8 cellular contexts compared by ENCODE assay signal in genomic region chr10:103276941-103277712, GRCh38. TPM values are rescaled to one million over a fixed set of nuclear protein-coding genes. Genes with fewer than 3 reads are reported as not detected.
DNase-seq lines count a peak whose midpoint lies in the region; ATAC-seq, FAIRE-seq and TF ChIP-seq lines count a peak whose summit lies in the region.

Gene INA (plus strand): TSS chr10:103277138. CDS start chr10:103277212, 74 bp downstream.

- H3K27me3 Mint-ChIP-seq in stimulated activated naive CD8-positive, alpha-beta T cell treated with anti-CD3 and anti-CD28 coated beads, Interleukin-15, amount 100 ng/mL, for 72 hours, result peaks cover 91% of the 10 kb centered on the region

- H3K9ac ChIP-seq in keratinocyte (ENCODE audit: control insufficient read depth, extremely low read depth, insufficient read depth, low read length), result no peak within 1 kb of the TSS

- H3K4me2 ChIP-seq in keratinocyte (ENCODE audit: control insufficient read depth, extremely low read depth, insufficient read depth, low read depth, low read length), result peak within 1 kb of the TSS; percentile 77

- peaks cover 5 to 9% of the 10 kb centered on the region in 2 donors for H3K9me3 Mint-ChIP-seq in stimulated activated naive CD8-positive, alpha-beta T cell treated with anti-CD3 and anti-CD28 coated beads, Interleukin-15, amount 100 ng/mL, for 72 hours

- H3K4me3 ChIP-seq in ACC112 (ENCODE audit: low read depth, low read length) (peak within 1 kb of the TSS; percentile 85), GM12875 (ENCODE audit: low read depth, low read length) (peak within 1 kb of the TSS; percentile 31), astrocyte of the cerebellum (ENCODE audit: low read depth, low read length) (peak within 1 kb of the TSS; percentile 36), keratinocyte (ENCODE audit: control insufficient read depth in 2 of 3, extremely low read depth in 1 of 3, insufficient read depth in 2 of 3, low read depth in 1 of 3, low read length in 3 of 3) (peak within 1 kb of the TSS; percentile 13 to 51 (median 39))

- no peak within 1 kb of the TSS for H3K27ac Mint-ChIP-seq in stimulated activated naive CD8-positive, alpha-beta T cell treated with anti-CD3 and anti-CD28 coated beads, Interleukin-15, amount 100 ng/mL, for 72 hours

- H3K27me3 ChIP-seq in ACC112 (ENCODE audit: insufficient read depth, low read length) (peaks cover 60% of the 10 kb centered on the region), keratinocyte (ENCODE audit: control insufficient read depth, extremely low read depth, insufficient read depth, low read length) (peaks cover 48% of the 10 kb centered on the region)

- peaks cover 35% of the 10 kb centered on the region for H3K4me1 Mint-ChIP-seq in stimulated activated naive CD8-positive, alpha-beta T cell treated with anti-CD3 and anti-CD28 coated beads, Interleukin-15, amount 100 ng/mL, for 72 hours

- H3K36me3 ChIP-seq in ACC112 (ENCODE audit: insufficient read depth, low read length), result no peaks in the 10 kb centered on the region
- no peaks in the 10 kb centered on the region for H3K36me3 ChIP-seq in keratinocyte (ENCODE audit: control insufficient read depth in 2 of 2, extremely low read depth in 1 of 2, insufficient read depth in 2 of 2, low read length in 2 of 2)

- H3K4me1 ChIP-seq in ACC112 (ENCODE audit: control insufficient read depth, insufficient read depth, low read length, unreplicated experiment) (peaks cover 23% of the 10 kb centered on the region), keratinocyte (ENCODE audit: control insufficient read depth, extremely low read depth, insufficient read depth, low read length) (peaks cover 16% of the 10 kb centered on the region)

- peak within 1 kb of the TSS; percentile 78 for H2AFZ ChIP-seq in ACC112 (ENCODE audit: low read length, unreplicated experiment)
- peak within 1 kb of the TSS; percentile 58 for H2AFZ ChIP-seq in keratinocyte (ENCODE audit: control insufficient read depth, low read length)

- peaks cover 3% of the 10 kb centered on the region for H3K9me1 ChIP-seq in keratinocyte (ENCODE audit: control insufficient read depth, extremely low read depth, insufficient read depth, low read length)

- TF ChIP-seq CTCF in GM12875 (IDR thresholded peaks at IDR 0.05; ENCODE audit: borderline replicate concordance, insufficient read depth, low read depth, low read length) (no peak), astrocyte of the cerebellum (IDR thresholded peaks at IDR 0.05; ENCODE audit: low read depth, low read length, missing control alignments) (no peak), keratinocyte (optimal IDR thresholded peaks at IDR 0.05 in 1 of 3, IDR thresholded peaks at IDR 0.05 in 1 of 3, conservative IDR thresholded peaks at IDR 0.05 in 1 of 3; ENCODE audit: extremely low read depth in 1 of 3, insufficient read depth in 2 of 3, low read length in 3 of 3) (peak in 1 of 3 experiments; percentile 50)

- peak within 1 kb of the TSS; percentile 75 to 76 for H3K4me3 Mint-ChIP-seq in stimulated activated naive CD8-positive, alpha-beta T cell treated with anti-CD3 and anti-CD28 coated beads, Interleukin-15, amount 100 ng/mL, for 72 hours

- no peaks in the 10 kb centered on the region for H4K20me1 ChIP-seq in keratinocyte (ENCODE audit: control insufficient read depth, extremely low read depth, insufficient read depth, low read length)

- dilution Hi-C loops in keratinocyte (cut with MboI; ENCODE audit: extremely low pct_ligation_motif_present, low sequenced_read_pairs), result no loop called here

- ATAC-seq in stimulated activated naive CD8-positive, alpha-beta T cell treated with anti-CD3 and anti-CD28 coated beads, Interleukin-15, amount 100 ng/mL, for 72 hours, result peak; percentile 83
- no peak for ATAC-seq in GM19397 (IDR thresholded peaks at IDR 0.05; ENCODE audit: unreplicated experiment)

- no peaks in the 10 kb centered on the region for H3K79me2 ChIP-seq in ACC112 (ENCODE audit: control insufficient read depth, insufficient read depth, low read length, unreplicated experiment)
- no peaks in the 10 kb centered on the region for H3K79me2 ChIP-seq in keratinocyte (ENCODE audit: control insufficient read depth, insufficient read depth, low read length)

- no peak for FAIRE-seq in keratinocyte (lab: Jason Lieb, UNC)

- no peak within 1 kb of the TSS for H3K27ac ChIP-seq in ACC112 (ENCODE audit: low read depth, low read length)
- H3K27ac ChIP-seq in keratinocyte (ENCODE audit: control insufficient read depth, insufficient read depth, low read length), result no peak within 1 kb of the TSS

- in situ Hi-C loops in astrocyte of the cerebellum (cut with HindIII; ENCODE audit: low sequenced_read_pairs), result no loop called here

- no peaks in the 10 kb centered on the region for H3K9me3 ChIP-seq in keratinocyte (ENCODE audit: control insufficient read depth, low read depth, low read length)

- DNase-seq in NCI-H69 (lab: John Stamatoyannopoulos, UW) (peak; percentile 87), astrocyte of the cerebellum (ENCODE audit: low read depth) (no peak), keratinocyte (ENCODE audit: low read depth, low spot score) (no peak), NCI-H524 treated with DMSO at 0.1 percent for 48 hours (lab: John Stamatoyannopoulos, UW) (no peak)
- DNase-seq in stimulated activated naive CD8-positive, alpha-beta T cell treated with anti-CD3 and anti-CD28 coated beads, Interleukin-15, amount 100 ng/mL, for 72 hours, result peak; percentile 25 to 44

RNA-seq across cellular contexts. Expression of gene INA, which starts in this region (rescaled TPM):
- polyA plus RNA-seq in keratinocyte, result 3.4 to 4.6 TPM (median 4.2 TPM) in 3 replicates
- 0.69 TPM for polyA plus RNA-seq in keratinocyte (2011; ENCODE audit: low read depth)
- polyA plus RNA-seq in keratinocyte (2011; cell fraction: cytosol; rRNA removed), result 5.8 and 9.4 TPM in 2 replicates
- polyA plus RNA-seq in keratinocyte (2011; cell fraction: nucleus; rRNA removed), result 5.3 and 5.4 TPM in 2 replicates
- 1.1 and 3.1 TPM in 2 replicates for polyA plus RNA-seq in keratinocyte (2012; ENCODE audit: low replicate concordance)
- 1.4 to 2.8 TPM (median 2.6 TPM) in 3 replicates for polyA minus RNA-seq in keratinocyte
- 5.0 TPM for polyA minus RNA-seq in keratinocyte (2011; cell fraction: cytosol; rRNA and poly(A)+ RNA removed)
- 1.5 and 2.4 TPM in 2 replicates for polyA minus RNA-seq in keratinocyte (2011; cell fraction: nucleus; rRNA and poly(A)+ RNA removed)

Comparison
In these comparisons a context has a peak if more than half of its experiments do, and no peak if none do; other contexts are left out.
1. H3K4me3 ChIP-seq: peak in every context shown above with its lines; median percentile 85 in ACC112; 39 in keratinocyte; 36 in astrocyte of the cerebellum; 31 in GM12875.
2. DNase-seq: peak in NCI-H69 (single experiment) and stimulated activated naive CD8-positive, alpha-beta T cell treated with anti-CD3 and anti-CD28 coated beads, Interleukin-15, amount 100 ng/mL, for 72 hours (2 of 2); none in astrocyte of the cerebellum (single experiment), keratinocyte (single experiment) and NCI-H524 treated with DMSO at 0.1 percent for 48 hours (single experiment).